In genomic region chr9:98192503-98193335, GRCh38 we compare ENCODE assay signal across 8 cellular contexts. TPM values are rescaled to one million over a fixed set of nuclear protein-coding genes. Genes with fewer than 3 reads are reported as not detected.
DNase-seq lines count a peak whose midpoint lies in the region; ATAC-seq and TF ChIP-seq lines count a peak whose summit lies in the region.

Gene CORO2A (minus strand): TSS chr9:98192637. CDS start chr9:98157660, 34,977 bp downstream.

- H3K9me3 ChIP-seq in lower lobe of right lung = no peaks in the 10 kb centered on the region

- H3K27me3 ChIP-seq in lower lobe of right lung (ENCODE audit: low read depth) = no peaks in the 10 kb centered on the region

- ATAC-seq in HG03135 (IDR thresholded peaks at IDR 0.05; ENCODE audit: unreplicated experiment) (peak; percentile 47), lower lobe of right lung (peak; percentile 92 to 94)

- peak within 1 kb of the TSS; percentile 79 for H3K4me3 ChIP-seq in lower lobe of right lung

- peaks cover 9% of the 10 kb centered on the region for H3K4me1 ChIP-seq in lower lobe of right lung

- peak; percentile 39 for TF ChIP-seq CTCF in lower lobe of right lung (IDR thresholded peaks at IDR 0.05)

- DNase-seq in NCI-H2081 (lab: John Stamatoyannopoulos, UW) (peak; percentile 59 to 67), NCI-H2081 treated with DMSO at 0.1 percent for 48 hours (lab: John Stamatoyannopoulos, UW) (no peak), NCI-H510A (lab: John Stamatoyannopoulos, UW) (peak; percentile 88), ecto neural progenitor cell (ENCODE audit: low spot score) (peak; percentile 86), lower lobe of right lung (peak; percentile 90)
- peak; percentile 76 to 79 for DNase-seq in activated CD4-positive, alpha-beta T cell treated with anti-CD3 and anti-CD28 coated beads, Interleukin-2, amount 50 U/mL, for 48 hours
- DNase-seq in stimulated activated CD4-positive, alpha-beta T cell treated with anti-CD3 and anti-CD28 coated beads, TNF-alpha, amount 100 ng/mL, for 1 hour (ENCODE audit: low read depth in 3 of 3, low spot score in 1 of 3) = peak; percentile 27 to 65 (median 44)

- H3K27ac ChIP-seq in lower lobe of right lung = peak within 1 kb of the TSS; percentile 82

- peaks cover 3% of the 10 kb centered on the region for H3K36me3 ChIP-seq in lower lobe of right lung

- intact Hi-C loops in lower lobe of right lung (cut with DNase I) = no loop called here

RNA-seq across cellular contexts. Expression of gene CORO2A, which starts in this region (rescaled TPM):
- total RNA-seq in lower lobe of right lung = 26.1 TPM
